ENCODE assay signal across 1 cellular context in the genomic region with DNA sequence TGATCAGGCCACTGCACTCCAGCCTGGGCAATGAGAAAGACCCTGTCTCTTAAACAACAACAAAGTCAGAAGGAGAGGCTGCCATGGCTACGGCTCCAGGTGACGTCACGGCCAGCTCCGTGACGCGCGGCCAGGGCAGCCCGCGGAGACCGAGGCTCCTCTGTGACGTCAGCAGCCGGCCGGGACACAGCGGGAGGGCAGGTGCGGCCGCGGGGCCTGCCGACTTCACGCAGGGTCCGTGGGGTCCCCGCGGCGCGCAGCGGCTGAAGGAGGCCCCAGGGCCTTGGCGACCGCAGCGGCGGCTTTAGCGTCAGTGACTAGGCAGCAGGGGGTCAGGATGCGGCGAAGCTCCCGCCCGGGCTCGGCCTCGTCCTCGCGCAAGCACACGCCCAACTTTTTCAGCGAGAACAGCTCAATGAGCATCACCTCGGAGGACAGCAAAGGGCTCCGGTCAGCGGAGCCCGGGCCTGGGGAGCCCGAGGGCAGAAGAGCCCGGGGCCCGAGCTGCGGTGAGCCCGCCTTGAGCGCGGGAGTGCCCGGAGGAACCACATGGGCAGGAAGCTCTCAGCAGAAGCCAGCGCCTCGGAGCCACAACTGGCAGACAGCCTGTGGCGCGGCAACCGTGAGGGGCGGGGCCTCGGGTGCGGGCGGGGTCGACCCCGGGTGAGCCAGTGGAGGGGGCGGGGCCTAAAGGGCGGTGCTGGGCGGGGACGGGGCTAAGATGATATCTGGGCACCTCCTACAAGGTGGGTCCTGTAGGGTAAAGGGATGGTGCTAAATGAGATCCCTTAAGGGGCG.
TF ChIP-seq lines count a peak whose summit lies in the region.

A gene with protein sequence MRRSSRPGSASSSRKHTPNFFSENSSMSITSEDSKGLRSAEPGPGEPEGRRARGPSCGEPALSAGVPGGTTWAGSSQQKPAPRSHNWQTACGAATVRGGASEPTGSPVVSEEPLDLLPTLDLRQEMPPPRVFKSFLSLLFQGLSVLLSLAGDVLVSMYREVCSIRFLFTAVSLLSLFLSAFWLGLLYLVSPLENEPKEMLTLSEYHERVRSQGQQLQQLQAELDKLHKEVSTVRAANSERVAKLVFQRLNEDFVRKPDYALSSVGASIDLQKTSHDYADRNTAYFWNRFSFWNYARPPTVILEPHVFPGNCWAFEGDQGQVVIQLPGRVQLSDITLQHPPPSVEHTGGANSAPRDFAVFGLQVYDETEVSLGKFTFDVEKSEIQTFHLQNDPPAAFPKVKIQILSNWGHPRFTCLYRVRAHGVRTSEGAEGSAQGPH (plus strand): TSS at position 163 of the 798 bp plus-strand sequence. CDS start 175 bp downstream, at position 338.

TF ChIP-seq in HepG2, 621 proteins besides CTCF, POLR2A, EP300 and RAD21 (continued from another document and continues in another):
- TF ChIP-seq, protein P1, sequence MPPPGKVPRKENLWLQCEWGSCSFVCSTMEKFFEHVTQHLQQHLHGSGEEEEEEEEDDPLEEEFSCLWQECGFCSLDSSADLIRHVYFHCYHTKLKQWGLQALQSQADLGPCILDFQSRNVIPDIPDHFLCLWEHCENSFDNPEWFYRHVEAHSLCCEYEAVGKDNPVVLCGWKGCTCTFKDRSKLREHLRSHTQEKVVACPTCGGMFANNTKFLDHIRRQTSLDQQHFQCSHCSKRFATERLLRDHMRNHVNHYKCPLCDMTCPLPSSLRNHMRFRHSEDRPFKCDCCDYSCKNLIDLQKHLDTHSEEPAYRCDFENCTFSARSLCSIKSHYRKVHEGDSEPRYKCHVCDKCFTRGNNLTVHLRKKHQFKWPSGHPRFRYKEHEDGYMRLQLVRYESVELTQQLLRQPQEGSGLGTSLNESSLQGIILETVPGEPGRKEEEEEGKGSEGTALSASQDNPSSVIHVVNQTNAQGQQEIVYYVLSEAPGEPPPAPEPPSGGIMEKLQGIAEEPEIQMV (CRISPR knock-in tag; IDR thresholded peaks at IDR 0.05; ENCODE audit: low read depth): peak; percentile 70; the same call in 1 of the 2 replicates
- TF ChIP-seq, protein P2, sequence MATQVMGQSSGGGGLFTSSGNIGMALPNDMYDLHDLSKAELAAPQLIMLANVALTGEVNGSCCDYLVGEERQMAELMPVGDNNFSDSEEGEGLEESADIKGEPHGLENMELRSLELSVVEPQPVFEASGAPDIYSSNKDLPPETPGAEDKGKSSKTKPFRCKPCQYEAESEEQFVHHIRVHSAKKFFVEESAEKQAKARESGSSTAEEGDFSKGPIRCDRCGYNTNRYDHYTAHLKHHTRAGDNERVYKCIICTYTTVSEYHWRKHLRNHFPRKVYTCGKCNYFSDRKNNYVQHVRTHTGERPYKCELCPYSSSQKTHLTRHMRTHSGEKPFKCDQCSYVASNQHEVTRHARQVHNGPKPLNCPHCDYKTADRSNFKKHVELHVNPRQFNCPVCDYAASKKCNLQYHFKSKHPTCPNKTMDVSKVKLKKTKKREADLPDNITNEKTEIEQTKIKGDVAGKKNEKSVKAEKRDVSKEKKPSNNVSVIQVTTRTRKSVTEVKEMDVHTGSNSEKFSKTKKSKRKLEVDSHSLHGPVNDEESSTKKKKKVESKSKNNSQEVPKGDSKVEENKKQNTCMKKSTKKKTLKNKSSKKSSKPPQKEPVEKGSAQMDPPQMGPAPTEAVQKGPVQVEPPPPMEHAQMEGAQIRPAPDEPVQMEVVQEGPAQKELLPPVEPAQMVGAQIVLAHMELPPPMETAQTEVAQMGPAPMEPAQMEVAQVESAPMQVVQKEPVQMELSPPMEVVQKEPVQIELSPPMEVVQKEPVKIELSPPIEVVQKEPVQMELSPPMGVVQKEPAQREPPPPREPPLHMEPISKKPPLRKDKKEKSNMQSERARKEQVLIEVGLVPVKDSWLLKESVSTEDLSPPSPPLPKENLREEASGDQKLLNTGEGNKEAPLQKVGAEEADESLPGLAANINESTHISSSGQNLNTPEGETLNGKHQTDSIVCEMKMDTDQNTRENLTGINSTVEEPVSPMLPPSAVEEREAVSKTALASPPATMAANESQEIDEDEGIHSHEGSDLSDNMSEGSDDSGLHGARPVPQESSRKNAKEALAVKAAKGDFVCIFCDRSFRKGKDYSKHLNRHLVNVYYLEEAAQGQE (IDR thresholded peaks at IDR 0.05; ENCODE audit: borderline replicate concordance in 1 of 2, low read depth in 1 of 2, low read length in 2 of 2): peak in 1 of 2 experiments; percentile 55; a peak in 1 of 4 replicates
- TF ChIP-seq, protein P3, sequence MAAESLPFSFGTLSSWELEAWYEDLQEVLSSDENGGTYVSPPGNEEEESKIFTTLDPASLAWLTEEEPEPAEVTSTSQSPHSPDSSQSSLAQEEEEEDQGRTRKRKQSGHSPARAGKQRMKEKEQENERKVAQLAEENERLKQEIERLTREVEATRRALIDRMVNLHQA (CRISPR knock-in tag; IDR thresholded peaks at IDR 0.05): no peak
- peak; percentile 93; the same call in 1 of the 2 replicates for TF ChIP-seq ZFAT (CRISPR knock-in tag; conservative IDR thresholded peaks at IDR 0.05)
- TF ChIP-seq RELA (CRISPR knock-in tag; IDR thresholded peaks at IDR 0.05): peak; percentile 86
- peak; percentile 84 for TF ChIP-seq ZNF772 (CRISPR knock-in tag; IDR thresholded peaks at IDR 0.05)
- TF ChIP-seq ZNF296 (CRISPR knock-in tag; conservative IDR thresholded peaks at IDR 0.05): no peak
- TF ChIP-seq PCBP1 (IDR thresholded peaks at IDR 0.05; ENCODE audit: borderline replicate concordance, low read depth, low read length): no peak
- peak; percentile 99 for TF ChIP-seq ZNF781 (CRISPR knock-in tag; IDR thresholded peaks at IDR 0.05; ENCODE audit: borderline replicate concordance, not compliant biosample characterization)
- TF ChIP-seq, protein P4, sequence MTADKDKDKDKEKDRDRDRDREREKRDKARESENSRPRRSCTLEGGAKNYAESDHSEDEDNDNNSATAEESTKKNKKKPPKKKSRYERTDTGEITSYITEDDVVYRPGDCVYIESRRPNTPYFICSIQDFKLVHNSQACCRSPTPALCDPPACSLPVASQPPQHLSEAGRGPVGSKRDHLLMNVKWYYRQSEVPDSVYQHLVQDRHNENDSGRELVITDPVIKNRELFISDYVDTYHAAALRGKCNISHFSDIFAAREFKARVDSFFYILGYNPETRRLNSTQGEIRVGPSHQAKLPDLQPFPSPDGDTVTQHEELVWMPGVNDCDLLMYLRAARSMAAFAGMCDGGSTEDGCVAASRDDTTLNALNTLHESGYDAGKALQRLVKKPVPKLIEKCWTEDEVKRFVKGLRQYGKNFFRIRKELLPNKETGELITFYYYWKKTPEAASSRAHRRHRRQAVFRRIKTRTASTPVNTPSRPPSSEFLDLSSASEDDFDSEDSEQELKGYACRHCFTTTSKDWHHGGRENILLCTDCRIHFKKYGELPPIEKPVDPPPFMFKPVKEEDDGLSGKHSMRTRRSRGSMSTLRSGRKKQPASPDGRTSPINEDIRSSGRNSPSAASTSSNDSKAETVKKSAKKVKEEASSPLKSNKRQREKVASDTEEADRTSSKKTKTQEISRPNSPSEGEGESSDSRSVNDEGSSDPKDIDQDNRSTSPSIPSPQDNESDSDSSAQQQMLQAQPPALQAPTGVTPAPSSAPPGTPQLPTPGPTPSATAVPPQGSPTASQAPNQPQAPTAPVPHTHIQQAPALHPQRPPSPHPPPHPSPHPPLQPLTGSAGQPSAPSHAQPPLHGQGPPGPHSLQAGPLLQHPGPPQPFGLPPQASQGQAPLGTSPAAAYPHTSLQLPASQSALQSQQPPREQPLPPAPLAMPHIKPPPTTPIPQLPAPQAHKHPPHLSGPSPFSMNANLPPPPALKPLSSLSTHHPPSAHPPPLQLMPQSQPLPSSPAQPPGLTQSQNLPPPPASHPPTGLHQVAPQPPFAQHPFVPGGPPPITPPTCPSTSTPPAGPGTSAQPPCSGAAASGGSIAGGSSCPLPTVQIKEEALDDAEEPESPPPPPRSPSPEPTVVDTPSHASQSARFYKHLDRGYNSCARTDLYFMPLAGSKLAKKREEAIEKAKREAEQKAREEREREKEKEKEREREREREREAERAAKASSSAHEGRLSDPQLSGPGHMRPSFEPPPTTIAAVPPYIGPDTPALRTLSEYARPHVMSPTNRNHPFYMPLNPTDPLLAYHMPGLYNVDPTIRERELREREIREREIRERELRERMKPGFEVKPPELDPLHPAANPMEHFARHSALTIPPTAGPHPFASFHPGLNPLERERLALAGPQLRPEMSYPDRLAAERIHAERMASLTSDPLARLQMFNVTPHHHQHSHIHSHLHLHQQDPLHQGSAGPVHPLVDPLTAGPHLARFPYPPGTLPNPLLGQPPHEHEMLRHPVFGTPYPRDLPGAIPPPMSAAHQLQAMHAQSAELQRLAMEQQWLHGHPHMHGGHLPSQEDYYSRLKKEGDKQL (CRISPR knock-in tag; IDR thresholded peaks at IDR 0.05; ENCODE audit: low read depth): no peak; the same call in 1 of the 2 replicates
- no peak for TF ChIP-seq NR2F6 (IDR thresholded peaks at IDR 0.05)
- TF ChIP-seq NR2F6 (CRISPR knock-in tag; IDR thresholded peaks at IDR 0.05): peak; percentile 14; the same call in 1 of the 2 replicates
- TF ChIP-seq YY1 (IDR thresholded peaks at IDR 0.05; ENCODE audit: insufficient read depth, insufficient replicate concordance, low read depth, low read length): peak; percentile 1
- TF ChIP-seq, protein P5, sequence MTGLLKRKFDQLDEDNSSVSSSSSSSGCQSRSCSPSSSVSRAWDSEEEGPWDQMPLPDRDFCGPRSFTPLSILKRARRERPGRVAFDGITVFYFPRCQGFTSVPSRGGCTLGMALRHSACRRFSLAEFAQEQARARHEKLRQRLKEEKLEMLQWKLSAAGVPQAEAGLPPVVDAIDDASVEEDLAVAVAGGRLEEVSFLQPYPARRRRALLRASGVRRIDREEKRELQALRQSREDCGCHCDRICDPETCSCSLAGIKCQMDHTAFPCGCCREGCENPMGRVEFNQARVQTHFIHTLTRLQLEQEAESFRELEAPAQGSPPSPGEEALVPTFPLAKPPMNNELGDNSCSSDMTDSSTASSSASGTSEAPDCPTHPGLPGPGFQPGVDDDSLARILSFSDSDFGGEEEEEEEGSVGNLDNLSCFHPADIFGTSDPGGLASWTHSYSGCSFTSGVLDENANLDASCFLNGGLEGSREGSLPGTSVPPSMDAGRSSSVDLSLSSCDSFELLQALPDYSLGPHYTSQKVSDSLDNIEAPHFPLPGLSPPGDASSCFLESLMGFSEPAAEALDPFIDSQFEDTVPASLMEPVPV (CRISPR knock-in tag; IDR thresholded peaks at IDR 0.05): peak; percentile 98
- TF ChIP-seq TARDBP (CRISPR knock-in tag; IDR thresholded peaks at IDR 0.05): peak; percentile 13; the same call in 1 of the 2 replicates
- TF ChIP-seq RFXAP (CRISPR knock-in tag; IDR thresholded peaks at IDR 0.05; ENCODE audit: borderline replicate concordance): peak; percentile 95
- TF ChIP-seq ETV6 (CRISPR knock-in tag; conservative IDR thresholded peaks at IDR 0.05): peak; percentile 97
- TF ChIP-seq MTF1 (CRISPR knock-in tag; IDR thresholded peaks at IDR 0.05): peak; percentile 97
- no peak for TF ChIP-seq ZMYM3 (CRISPR knock-in tag; IDR thresholded peaks at IDR 0.05)
- TF ChIP-seq, protein P6, sequence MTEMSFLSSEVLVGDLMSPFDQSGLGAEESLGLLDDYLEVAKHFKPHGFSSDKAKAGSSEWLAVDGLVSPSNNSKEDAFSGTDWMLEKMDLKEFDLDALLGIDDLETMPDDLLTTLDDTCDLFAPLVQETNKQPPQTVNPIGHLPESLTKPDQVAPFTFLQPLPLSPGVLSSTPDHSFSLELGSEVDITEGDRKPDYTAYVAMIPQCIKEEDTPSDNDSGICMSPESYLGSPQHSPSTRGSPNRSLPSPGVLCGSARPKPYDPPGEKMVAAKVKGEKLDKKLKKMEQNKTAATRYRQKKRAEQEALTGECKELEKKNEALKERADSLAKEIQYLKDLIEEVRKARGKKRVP (CRISPR knock-in tag; IDR thresholded peaks at IDR 0.05): peak in 1 of 2 experiments; percentile 84; a peak in 2 of 4 replicates
- TF ChIP-seq ZBTB1 (CRISPR knock-in tag; IDR thresholded peaks at IDR 0.05; ENCODE audit: borderline replicate concordance): no peak; the same call in 1 of the 2 replicates
- TF ChIP-seq SPEN (CRISPR knock-in tag; IDR thresholded peaks at IDR 0.05; ENCODE audit: low read depth): peak; percentile 77
- peak; percentile 98 for TF ChIP-seq ZNF253 (CRISPR knock-in tag; IDR thresholded peaks at IDR 0.05; ENCODE audit: borderline replicate concordance)
- peak; percentile 72; the same call in 1 of the 2 replicates for TF ChIP-seq ONECUT2 (CRISPR knock-in tag; IDR thresholded peaks at IDR 0.05)
- no peak for TF ChIP-seq FOXP1 (IDR thresholded peaks at IDR 0.05)
- TF ChIP-seq FOXP1 (CRISPR knock-in tag; IDR thresholded peaks at IDR 0.05): no peak
- TF ChIP-seq, protein P7, sequence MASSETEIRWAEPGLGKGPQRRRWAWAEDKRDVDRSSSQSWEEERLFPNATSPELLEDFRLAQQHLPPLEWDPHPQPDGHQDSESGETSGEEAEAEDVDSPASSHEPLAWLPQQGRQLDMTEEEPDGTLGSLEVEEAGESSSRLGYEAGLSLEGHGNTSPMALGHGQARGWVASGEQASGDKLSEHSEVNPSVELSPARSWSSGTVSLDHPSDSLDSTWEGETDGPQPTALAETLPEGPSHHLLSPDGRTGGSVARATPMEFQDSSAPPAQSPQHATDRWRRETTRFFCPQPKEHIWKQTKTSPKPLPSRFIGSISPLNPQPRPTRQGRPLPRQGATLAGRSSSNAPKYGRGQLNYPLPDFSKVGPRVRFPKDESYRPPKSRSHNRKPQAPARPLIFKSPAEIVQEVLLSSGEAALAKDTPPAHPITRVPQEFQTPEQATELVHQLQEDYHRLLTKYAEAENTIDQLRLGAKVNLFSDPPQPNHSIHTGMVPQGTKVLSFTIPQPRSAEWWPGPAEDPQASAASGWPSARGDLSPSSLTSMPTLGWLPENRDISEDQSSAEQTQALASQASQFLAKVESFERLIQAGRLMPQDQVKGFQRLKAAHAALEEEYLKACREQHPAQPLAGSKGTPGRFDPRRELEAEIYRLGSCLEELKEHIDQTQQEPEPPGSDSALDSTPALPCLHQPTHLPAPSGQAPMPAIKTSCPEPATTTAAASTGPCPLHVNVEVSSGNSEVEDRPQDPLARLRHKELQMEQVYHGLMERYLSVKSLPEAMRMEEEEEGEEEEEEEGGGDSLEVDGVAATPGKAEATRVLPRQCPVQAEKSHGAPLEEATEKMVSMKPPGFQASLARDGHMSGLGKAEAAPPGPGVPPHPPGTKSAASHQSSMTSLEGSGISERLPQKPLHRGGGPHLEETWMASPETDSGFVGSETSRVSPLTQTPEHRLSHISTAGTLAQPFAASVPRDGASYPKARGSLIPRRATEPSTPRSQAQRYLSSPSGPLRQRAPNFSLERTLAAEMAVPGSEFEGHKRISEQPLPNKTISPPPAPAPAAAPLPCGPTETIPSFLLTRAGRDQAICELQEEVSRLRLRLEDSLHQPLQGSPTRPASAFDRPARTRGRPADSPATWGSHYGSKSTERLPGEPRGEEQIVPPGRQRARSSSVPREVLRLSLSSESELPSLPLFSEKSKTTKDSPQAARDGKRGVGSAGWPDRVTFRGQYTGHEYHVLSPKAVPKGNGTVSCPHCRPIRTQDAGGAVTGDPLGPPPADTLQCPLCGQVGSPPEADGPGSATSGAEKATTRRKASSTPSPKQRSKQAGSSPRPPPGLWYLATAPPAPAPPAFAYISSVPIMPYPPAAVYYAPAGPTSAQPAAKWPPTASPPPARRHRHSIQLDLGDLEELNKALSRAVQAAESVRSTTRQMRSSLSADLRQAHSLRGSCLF (CRISPR knock-in tag; IDR thresholded peaks at IDR 0.05; ENCODE audit: borderline replicate concordance): peak; percentile 99
- peak; percentile 99 for TF ChIP-seq ZNF879 (CRISPR knock-in tag; IDR thresholded peaks at IDR 0.05)
- TF ChIP-seq SMAD3 (CRISPR knock-in tag; IDR thresholded peaks at IDR 0.05): peak; percentile 89; the same call in 1 of the 2 replicates
- peak; percentile 92; the same call in 1 of the 2 replicates for TF ChIP-seq ZNF569 (CRISPR knock-in tag; IDR thresholded peaks at IDR 0.05; ENCODE audit: borderline replicate concordance)
